In the genomic region with DNA sequence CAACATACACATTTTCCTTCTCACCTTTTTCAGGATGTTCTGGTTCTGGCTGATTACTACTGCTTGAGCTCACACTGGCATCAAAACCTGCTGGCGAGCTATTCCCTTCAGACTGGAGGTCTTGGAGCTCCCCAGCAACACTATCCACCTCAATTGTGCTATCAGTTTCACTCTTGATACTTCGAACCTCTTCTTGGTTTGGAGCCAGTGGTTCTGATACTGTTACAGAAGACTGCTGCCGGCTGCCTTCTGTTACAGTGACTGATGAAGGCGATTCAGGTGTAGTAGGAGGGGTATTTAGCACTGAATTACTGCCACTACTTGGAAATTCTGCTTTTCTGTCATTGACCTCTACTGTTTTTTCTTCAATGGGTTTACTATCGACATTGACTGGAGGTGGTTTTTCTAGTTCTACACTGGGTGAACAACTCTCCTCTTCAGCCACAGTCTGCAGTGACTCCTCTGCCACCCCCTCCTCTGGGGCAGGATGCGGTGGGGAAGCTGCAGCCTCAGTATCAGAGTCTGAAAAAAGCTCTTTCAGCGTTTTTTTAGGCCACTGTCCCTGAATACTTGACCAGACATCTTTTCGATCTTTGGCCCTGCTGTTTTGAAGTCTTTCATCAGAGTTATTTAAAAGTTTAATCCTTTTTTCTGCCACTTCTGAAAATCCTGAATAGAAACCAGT, we compare ENCODE assay signal across 20 cellular contexts. TPM values are rescaled to one million over a fixed set of nuclear protein-coding genes. Genes with fewer than 3 reads are reported as not detected.
A peak's percentile ranks its signal among the peaks of the same experiment; 100 is the strongest.
DNase-seq lines count a peak whose midpoint lies in the region; ATAC-seq, FAIRE-seq and TF ChIP-seq lines count a peak whose summit lies in the region.
"Had no signal": no experiment of that assay in that cellular context is flagged by ENCODE, and none has a peak within 500 bp of the region (broad histone marks: within the 10 kb centered on the region; RNA-seq: fewer than 3 reads in every experiment).

No MANE protein-coding gene starts in this region.

- TF ChIP-seq CTCF in CD4-positive, alpha-beta T cell (IDR thresholded peaks at IDR 0.05) = no peak
- TF ChIP-seq CTCF in endothelial cell (IDR thresholded peaks at IDR 0.05; ENCODE audit: unreplicated experiment) = no peak
- TF ChIP-seq CTCF in pancreas (IDR thresholded peaks at IDR 0.05) = no peak
- no peak for TF ChIP-seq CTCF in testis (IDR thresholded peaks at IDR 0.05)

- H3K4me1 Mint-ChIP-seq in activated CD4-positive, alpha-beta T cell treated with anti-CD3 and anti-CD28 coated beads, Interleukin-2, amount 10 ng/mL, durations not matched to agents 24 days and 14 days = peaks cover 13% of the 10 kb centered on the region
- H3K4me1 Mint-ChIP-seq in CD4-positive, alpha-beta T cell (ENCODE audit: low read depth) = peaks cover 13% of the 10 kb centered on the region
- peaks cover 24% of the 10 kb centered on the region for H3K4me1 Mint-ChIP-seq in activated CD4-positive, alpha-beta memory T cell treated with anti-CD3 and anti-CD28 coated beads, Interleukin-2, amount 10 ng/mL, durations not matched to agents 7 days and 5 days
- no peaks in the 10 kb centered on the region for H3K4me1 Mint-ChIP-seq in endothelial cell (ENCODE audit: unreplicated experiment)

- no peaks in the 10 kb centered on the region for H3K9me3 ChIP-seq in CD4-positive, alpha-beta T cell (ENCODE audit: control insufficient read depth, low read length)
- H3K9me3 ChIP-seq in pancreas (no peaks in the 10 kb centered on the region), testis (no peaks in the 10 kb centered on the region)
- H3K9me3 ChIP-seq: body of pancreas, upper lobe of right lung had no signal

- no peaks in the 10 kb centered on the region for H3K27me3 ChIP-seq in CD4-positive, alpha-beta T cell (ENCODE audit: control insufficient read depth, insufficient read depth, low read length)
- H3K27me3 ChIP-seq in pancreas (no peaks in the 10 kb centered on the region), testis (no peaks in the 10 kb centered on the region)
- H3K27me3 ChIP-seq: body of pancreas, upper lobe of right lung had no signal

- no peak for TF ChIP-seq POLR2A in testis (IDR thresholded peaks at IDR 0.05)

- CTCF ChIA-PET in CD4-positive, alpha-beta T cell (lab: Charles Lee) = no interaction called here
- CTCF ChIA-PET in activated CD4-positive, alpha-beta memory T cell treated with anti-CD3 and anti-CD28 coated beads, Interleukin-2, amount 10 ng/mL, durations not matched to agents 7 days and 5 days (lab: Charles Lee) = interaction anchor here (1.0 to 1.7 kb wide), 2 partner anchors 16 to 234 kb away, joined by 4 to 5 read pairs; no protein-coding TSS in a partner anchor

- H3K36me3 Mint-ChIP-seq in activated CD4-positive, alpha-beta T cell treated with anti-CD3 and anti-CD28 coated beads, Interleukin-2, amount 10 ng/mL, durations not matched to agents 24 days and 14 days (ENCODE audit: low read depth) = peaks cover 36% of the 10 kb centered on the region
- H3K36me3 Mint-ChIP-seq in CD4-positive, alpha-beta T cell (ENCODE audit: low read depth) = peaks cover 85% of the 10 kb centered on the region
- peaks cover 43% of the 10 kb centered on the region for H3K36me3 Mint-ChIP-seq in activated CD4-positive, alpha-beta memory T cell treated with anti-CD3 and anti-CD28 coated beads, Interleukin-2, amount 10 ng/mL, durations not matched to agents 7 days and 5 days (ENCODE audit: low read depth)
- H3K36me3 Mint-ChIP-seq in endothelial cell (ENCODE audit: low read depth, unreplicated experiment) = peaks cover 18% of the 10 kb centered on the region

- no peaks in the 10 kb centered on the region for H3K27me3 Mint-ChIP-seq in activated CD4-positive, alpha-beta T cell treated with anti-CD3 and anti-CD28 coated beads, Interleukin-2, amount 10 ng/mL, durations not matched to agents 24 days and 14 days
- H3K27me3 Mint-ChIP-seq in CD4-positive, alpha-beta T cell = no peaks in the 10 kb centered on the region
- no peaks in the 10 kb centered on the region for H3K27me3 Mint-ChIP-seq in activated CD4-positive, alpha-beta memory T cell treated with anti-CD3 and anti-CD28 coated beads, Interleukin-2, amount 10 ng/mL, durations not matched to agents 7 days and 5 days
- H3K27me3 Mint-ChIP-seq in endothelial cell (ENCODE audit: unreplicated experiment) = no peaks in the 10 kb centered on the region

- H3K4me1 ChIP-seq in pancreas (no peaks in the 10 kb centered on the region), testis (no peaks in the 10 kb centered on the region)
- H3K4me1 ChIP-seq: body of pancreas, upper lobe of right lung had no signal

- H3K4me3 Mint-ChIP-seq in activated CD4-positive, alpha-beta T cell treated with anti-CD3 and anti-CD28 coated beads, Interleukin-2, amount 10 ng/mL, durations not matched to agents 24 days and 14 days = no peak overlapping the region
- H3K4me3 Mint-ChIP-seq in CD4-positive, alpha-beta T cell = no peak overlapping the region
- H3K4me3 Mint-ChIP-seq in activated CD4-positive, alpha-beta memory T cell treated with anti-CD3 and anti-CD28 coated beads, Interleukin-2, amount 10 ng/mL, durations not matched to agents 7 days and 5 days = no peak overlapping the region
- H3K4me3 Mint-ChIP-seq in endothelial cell (ENCODE audit: unreplicated experiment) = peak overlapping the region; percentile 7

- POLR2A ChIA-PET in CD4-positive, alpha-beta T cell (lab: Charles Lee) = no interaction called here
- POLR2A ChIA-PET in activated CD4-positive, alpha-beta memory T cell treated with anti-CD3 and anti-CD28 coated beads, Interleukin-2, amount 10 ng/mL, durations not matched to agents 7 days and 5 days (lab: Charles Lee) = interaction anchor here (1.2 kb wide), 1 partner anchor 21 kb away, joined by 6 read pairs; the partner anchor contains the start of gene RBM34

- no peaks in the 10 kb centered on the region for H3K9me3 Mint-ChIP-seq in activated CD4-positive, alpha-beta T cell treated with anti-CD3 and anti-CD28 coated beads, Interleukin-2, amount 10 ng/mL, durations not matched to agents 24 days and 14 days
- no peaks in the 10 kb centered on the region for H3K9me3 Mint-ChIP-seq in CD4-positive, alpha-beta T cell
- H3K9me3 Mint-ChIP-seq in activated CD4-positive, alpha-beta memory T cell treated with anti-CD3 and anti-CD28 coated beads, Interleukin-2, amount 10 ng/mL, durations not matched to agents 7 days and 5 days = no peaks in the 10 kb centered on the region
- H3K9me3 Mint-ChIP-seq in endothelial cell (ENCODE audit: unreplicated experiment) = no peaks in the 10 kb centered on the region

- H3K36me3 ChIP-seq in pancreas (peaks cover 0 to 30% (median 0%) of the 10 kb centered on the region in 3 donors), testis (ENCODE audit: low read depth, missing control alignments) (no peaks in the 10 kb centered on the region)

- 73 to 81% methylated on average over 8 of the region's 8 CpGs for WGBS in pancreas, 2 donors
- 77 to 80% methylated on average over 8 of the region's 8 CpGs for WGBS in testis, 2 donors

- H3K27ac ChIP-seq in CD4-positive, alpha-beta T cell (ENCODE audit: low read depth, low read length) = no peak overlapping the region
- H3K27ac ChIP-seq in pancreas (no peak overlapping the region), testis (no peak overlapping the region)
- H3K27ac ChIP-seq: body of pancreas, upper lobe of right lung had no signal

- peak overlapping the region; percentile 71 for H3K27ac Mint-ChIP-seq in activated CD4-positive, alpha-beta T cell treated with anti-CD3 and anti-CD28 coated beads, Interleukin-2, amount 10 ng/mL, durations not matched to agents 24 days and 14 days
- H3K27ac Mint-ChIP-seq in CD4-positive, alpha-beta T cell = peak overlapping the region; percentile 42
- peak overlapping the region; percentile 61 for H3K27ac Mint-ChIP-seq in activated CD4-positive, alpha-beta memory T cell treated with anti-CD3 and anti-CD28 coated beads, Interleukin-2, amount 10 ng/mL, durations not matched to agents 7 days and 5 days
- no peak overlapping the region for H3K27ac Mint-ChIP-seq in endothelial cell (ENCODE audit: unreplicated experiment)

- FAIRE-seq in pancreas (lab: Jason Lieb, UNC) = no peak
- FAIRE-seq: GM12878 had no signal

- intact Hi-C loops in activated CD4-positive, alpha-beta T cell treated with anti-CD3 and anti-CD28 coated beads, Interleukin-2, amount 10 ng/mL, durations not matched to agents 24 days and 14 days (cut with micrococcal nuclease) = no loop called here
- intact Hi-C loops in CD4-positive, alpha-beta T cell (cut with DNase I, micrococcal nuclease) = loop anchor here in 1 of 2 experiments (5.0 kb wide), 1 partner anchor 36 kb away; no protein-coding TSS in a partner anchor
- intact Hi-C loops in pancreas (cut with DNase I) = no loop called here
- intact Hi-C loops in testis (cut with DNase I; ENCODE audit: low total_unique reads) = no loop called here

- H3K4me3 ChIP-seq in pancreas (no peak overlapping the region), testis (no peak overlapping the region)
- H3K4me3 ChIP-seq: body of pancreas, GM12878, upper lobe of right lung had no signal

- peak; percentile 24 for ATAC-seq in CD4-positive, alpha-beta T cell (ENCODE audit: poor library complexity)
- ATAC-seq in pancreas (no peak), HG02588 (IDR thresholded peaks at IDR 0.05; ENCODE audit: unreplicated experiment) (no peak)
- ATAC-seq: body of pancreas, GM12878, upper lobe of right lung had no signal

- no peak for DNase-seq in activated CD4-positive, alpha-beta T cell treated with anti-CD3 and anti-CD28 coated beads, Interleukin-2, amount 10 ng/mL, durations not matched to agents 24 days and 14 days
- no peak for DNase-seq in activated CD4-positive, alpha-beta T cell treated with anti-CD3 and anti-CD28 coated beads, Interleukin-2, amount 50 U/mL, for 1 hour
- no peak for DNase-seq in CD4-positive, alpha-beta T cell
- DNase-seq in activated CD4-positive, alpha-beta memory T cell treated with anti-CD3 and anti-CD28 coated beads, Interleukin-2, amount 10 ng/mL, durations not matched to agents 7 days and 5 days = no peak
- DNase-seq in endothelial cell (ENCODE audit: low spot score) (no peak), pancreas (no peak), testis (no peak)
- DNase-seq: body of pancreas; Caco-2; DND-41; effector CD8-positive, alpha-beta T cell; KBM-7; MV-4-11; NCI-H1694; NCI-H2171 treated with DMSO at 0.1 percent for 48 hours; NCI-H526 treated with DMSO at 0.1 percent for 48 hours; retina; upper lobe of right lung had no signal

RNA-seq across cellular contexts. Expression of gene RBM34, which starts 20.7 kb away (rescaled TPM):
- total RNA-seq in activated CD4-positive, alpha-beta T cell treated with anti-CD3 and anti-CD28 coated beads, Interleukin-2, amount 10 ng/mL, durations not matched to agents 24 days and 14 days = 123 and 135 TPM in 2 replicates
- 100 to 1,000 TPM; 195 to 218 TPM for total RNA-seq in CD4-positive, alpha-beta T cell
- 100 to 1,000 TPM in 1 of 2 experiments, 10 to 100 TPM in 1; 95.7 to 102 TPM for total RNA-seq in activated CD4-positive, alpha-beta memory T cell treated with anti-CD3 and anti-CD28 coated beads, Interleukin-2, amount 10 ng/mL, durations not matched to agents 7 days and 5 days
- total RNA-seq in endothelial cell (ENCODE audit: unreplicated experiment) (52.2 TPM), pancreas (10 to 100 TPM; 13.5 to 33.9 (median 23.4) TPM), testis (10 to 100 TPM; 48.0 to 62.3 TPM)
- polyA plus RNA-seq in pancreas (10 to 100 TPM; 43.2 to 45.1 TPM), testis (ENCODE audit: insufficient read depth, low read depth, low replicate concordance) (61.9 TPM)

RNA-seq across cellular contexts. Expression of gene TOMM20, which starts 53.1 kb away (rescaled TPM):
- 119 and 140 TPM in 2 replicates for total RNA-seq in activated CD4-positive, alpha-beta T cell treated with anti-CD3 and anti-CD28 coated beads, Interleukin-2, amount 10 ng/mL, durations not matched to agents 24 days and 14 days
- 100 to 1,000 TPM; 129 to 133 TPM for total RNA-seq in CD4-positive, alpha-beta T cell
- 10 to 100 TPM; 81.4 to 89.3 TPM for total RNA-seq in activated CD4-positive, alpha-beta memory T cell treated with anti-CD3 and anti-CD28 coated beads, Interleukin-2, amount 10 ng/mL, durations not matched to agents 7 days and 5 days
- 105 TPM for total RNA-seq in endothelial cell (ENCODE audit: unreplicated experiment)
- total RNA-seq in pancreas = 100 to 1,000 TPM in 2 of 6 donors, 10 to 100 TPM in 4; 53.8 to 106 (median 91.9) TPM
- 10 to 100 TPM; 37.7 to 52.9 TPM for polyA plus RNA-seq in pancreas
- 10 to 100 TPM; 74.7 to 80.6 TPM for total RNA-seq in testis
- 113 TPM for polyA plus RNA-seq in testis (ENCODE audit: insufficient read depth, low read depth, low replicate concordance)
